ENCODE assay signal across 1 cellular context in the genomic region with DNA sequence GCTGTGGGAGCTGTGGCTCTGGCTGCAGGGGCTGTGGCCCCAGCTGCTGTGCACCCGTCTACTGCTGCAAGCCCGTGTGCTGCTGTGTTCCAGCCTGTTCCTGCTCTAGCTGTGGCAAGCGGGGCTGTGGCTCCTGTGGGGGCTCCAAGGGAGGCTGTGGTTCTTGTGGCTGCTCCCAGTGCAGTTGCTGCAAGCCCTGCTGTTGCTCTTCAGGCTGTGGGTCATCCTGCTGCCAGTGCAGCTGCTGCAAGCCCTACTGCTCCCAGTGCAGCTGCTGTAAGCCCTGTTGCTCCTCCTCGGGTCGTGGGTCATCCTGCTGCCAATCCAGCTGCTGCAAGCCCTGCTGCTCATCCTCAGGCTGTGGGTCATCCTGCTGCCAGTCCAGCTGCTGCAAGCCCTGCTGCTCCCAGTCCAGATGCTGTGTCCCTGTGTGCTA.
TF ChIP-seq lines count a peak whose summit lies in the region.

No MANE protein-coding gene starts in this region.

TF ChIP-seq in HepG2, 621 proteins besides CTCF, POLR2A, EP300 and RAD21:
- no peak for TF ChIP-seq KDM3A (CRISPR knock-in tag; IDR thresholded peaks at IDR 0.05; ENCODE audit: low read depth)
- 0 out of 2 replicates have a peak, but pooled peaks have one; percentile 55 for TF ChIP-seq ZNF607 (CRISPR knock-in tag; IDR thresholded peaks at IDR 0.05; ENCODE audit: borderline replicate concordance)
- TF ChIP-seq SMAD1 (CRISPR knock-in tag; IDR thresholded peaks at IDR 0.05; ENCODE audit: borderline replicate concordance, low read depth) = 0 out of 2 replicates have a peak, but pooled peaks have one; percentile 60
- TF ChIP-seq ZNF768 (CRISPR knock-in tag; IDR thresholded peaks at IDR 0.05) = peak; percentile 37; the same call in 1 of the 2 replicates
- no peak for TF ChIP-seq ZBTB42 (CRISPR knock-in tag; IDR thresholded peaks at IDR 0.05)
- TF ChIP-seq ZBTB44 (CRISPR knock-in tag; IDR thresholded peaks at IDR 0.05) = no peak
- 0 out of 2 replicates have a peak, but pooled peaks have one; percentile 16 for TF ChIP-seq ARID4A (CRISPR knock-in tag; IDR thresholded peaks at IDR 0.05; ENCODE audit: borderline replicate concordance)
- TF ChIP-seq HNRNPL (IDR thresholded peaks at IDR 0.05; ENCODE audit: low read depth, low read length) = no peak
- TF ChIP-seq ZSCAN31 (CRISPR knock-in tag; IDR thresholded peaks at IDR 0.05; ENCODE audit: low read depth) = 0 out of 2 replicates have a peak, but pooled peaks have one; percentile 30
- no peak for TF ChIP-seq MIER2 (CRISPR knock-in tag; IDR thresholded peaks at IDR 0.05)
- TF ChIP-seq TBP (CRISPR knock-in tag; IDR thresholded peaks at IDR 0.05) = no peak
- TF ChIP-seq, protein P1, sequence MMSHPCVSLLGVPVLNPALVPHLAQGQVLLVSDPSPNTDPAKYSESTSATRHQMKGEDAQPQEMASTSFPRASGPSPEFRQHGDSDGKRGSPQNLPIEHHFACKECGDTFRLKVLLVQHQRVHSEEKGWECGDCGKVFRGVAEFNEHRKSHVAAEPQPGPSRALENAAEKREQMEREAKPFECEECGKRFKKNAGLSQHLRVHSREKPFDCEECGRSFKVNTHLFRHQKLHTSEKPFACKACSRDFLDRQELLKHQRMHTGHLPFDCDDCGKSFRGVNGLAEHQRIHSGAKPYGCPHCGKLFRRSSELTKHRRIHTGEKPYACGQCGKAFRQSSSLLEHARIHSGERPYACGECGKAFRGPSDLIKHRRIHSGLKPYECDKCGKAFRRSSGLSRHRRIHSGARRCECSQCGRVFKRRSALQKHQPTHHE (CRISPR knock-in tag; IDR thresholded peaks at IDR 0.05; ENCODE audit: borderline replicate concordance) = no peak
- no peak for TF ChIP-seq SP4 (CRISPR knock-in tag; IDR thresholded peaks at IDR 0.05)
- TF ChIP-seq, protein P2, sequence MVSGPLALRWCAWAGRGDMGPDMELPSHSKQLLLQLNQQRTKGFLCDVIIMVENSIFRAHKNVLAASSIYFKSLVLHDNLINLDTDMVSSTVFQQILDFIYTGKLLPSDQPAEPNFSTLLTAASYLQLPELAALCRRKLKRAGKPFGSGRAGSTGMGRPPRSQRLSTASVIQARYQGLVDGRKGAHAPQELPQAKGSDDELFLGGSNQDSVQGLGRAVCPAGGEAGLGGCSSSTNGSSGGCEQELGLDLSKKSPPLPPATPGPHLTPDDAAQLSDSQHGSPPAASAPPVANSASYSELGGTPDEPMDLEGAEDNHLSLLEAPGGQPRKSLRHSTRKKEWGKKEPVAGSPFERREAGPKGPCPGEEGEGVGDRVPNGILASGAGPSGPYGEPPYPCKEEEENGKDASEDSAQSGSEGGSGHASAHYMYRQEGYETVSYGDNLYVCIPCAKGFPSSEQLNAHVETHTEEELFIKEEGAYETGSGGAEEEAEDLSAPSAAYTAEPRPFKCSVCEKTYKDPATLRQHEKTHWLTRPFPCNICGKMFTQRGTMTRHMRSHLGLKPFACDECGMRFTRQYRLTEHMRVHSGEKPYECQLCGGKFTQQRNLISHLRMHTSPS (CRISPR knock-in tag; IDR thresholded peaks at IDR 0.05; ENCODE audit: low read depth) = peak; percentile 51; the same call in 1 of the 2 replicates
- TF ChIP-seq ZNF577 (CRISPR knock-in tag; IDR thresholded peaks at IDR 0.05; ENCODE audit: borderline replicate concordance, low read depth) = no peak
- TF ChIP-seq TBX2 (CRISPR knock-in tag; IDR thresholded peaks at IDR 0.05; ENCODE audit: borderline replicate concordance) = no peak
- TF ChIP-seq, protein P3, sequence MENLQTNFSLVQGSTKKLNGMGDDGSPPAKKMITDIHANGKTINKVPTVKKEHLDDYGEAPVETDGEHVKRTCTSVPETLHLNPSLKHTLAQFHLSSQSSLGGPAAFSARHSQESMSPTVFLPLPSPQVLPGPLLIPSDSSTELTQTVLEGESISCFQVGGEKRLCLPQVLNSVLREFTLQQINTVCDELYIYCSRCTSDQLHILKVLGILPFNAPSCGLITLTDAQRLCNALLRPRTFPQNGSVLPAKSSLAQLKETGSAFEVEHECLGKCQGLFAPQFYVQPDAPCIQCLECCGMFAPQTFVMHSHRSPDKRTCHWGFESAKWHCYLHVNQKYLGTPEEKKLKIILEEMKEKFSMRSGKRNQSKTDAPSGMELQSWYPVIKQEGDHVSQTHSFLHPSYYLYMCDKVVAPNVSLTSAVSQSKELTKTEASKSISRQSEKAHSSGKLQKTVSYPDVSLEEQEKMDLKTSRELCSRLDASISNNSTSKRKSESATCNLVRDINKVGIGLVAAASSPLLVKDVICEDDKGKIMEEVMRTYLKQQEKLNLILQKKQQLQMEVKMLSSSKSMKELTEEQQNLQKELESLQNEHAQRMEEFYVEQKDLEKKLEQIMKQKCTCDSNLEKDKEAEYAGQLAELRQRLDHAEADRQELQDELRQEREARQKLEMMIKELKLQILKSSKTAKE (CRISPR knock-in tag; IDR thresholded peaks at IDR 0.05; ENCODE audit: borderline replicate concordance) = no peak
- TF ChIP-seq, protein P4, sequence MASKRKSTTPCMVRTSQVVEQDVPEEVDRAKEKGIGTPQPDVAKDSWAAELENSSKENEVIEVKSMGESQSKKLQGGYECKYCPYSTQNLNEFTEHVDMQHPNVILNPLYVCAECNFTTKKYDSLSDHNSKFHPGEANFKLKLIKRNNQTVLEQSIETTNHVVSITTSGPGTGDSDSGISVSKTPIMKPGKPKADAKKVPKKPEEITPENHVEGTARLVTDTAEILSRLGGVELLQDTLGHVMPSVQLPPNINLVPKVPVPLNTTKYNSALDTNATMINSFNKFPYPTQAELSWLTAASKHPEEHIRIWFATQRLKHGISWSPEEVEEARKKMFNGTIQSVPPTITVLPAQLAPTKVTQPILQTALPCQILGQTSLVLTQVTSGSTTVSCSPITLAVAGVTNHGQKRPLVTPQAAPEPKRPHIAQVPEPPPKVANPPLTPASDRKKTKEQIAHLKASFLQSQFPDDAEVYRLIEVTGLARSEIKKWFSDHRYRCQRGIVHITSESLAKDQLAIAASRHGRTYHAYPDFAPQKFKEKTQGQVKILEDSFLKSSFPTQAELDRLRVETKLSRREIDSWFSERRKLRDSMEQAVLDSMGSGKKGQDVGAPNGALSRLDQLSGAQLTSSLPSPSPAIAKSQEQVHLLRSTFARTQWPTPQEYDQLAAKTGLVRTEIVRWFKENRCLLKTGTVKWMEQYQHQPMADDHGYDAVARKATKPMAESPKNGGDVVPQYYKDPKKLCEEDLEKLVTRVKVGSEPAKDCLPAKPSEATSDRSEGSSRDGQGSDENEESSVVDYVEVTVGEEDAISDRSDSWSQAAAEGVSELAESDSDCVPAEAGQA (IDR thresholded peaks at IDR 0.05; ENCODE audit: low read depth) = no peak
- TF ChIP-seq, protein P4 (CRISPR knock-in tag; IDR thresholded peaks at IDR 0.05; ENCODE audit: borderline replicate concordance) = no peak
- TF ChIP-seq TFAP4 (IDR thresholded peaks at IDR 0.05; ENCODE audit: borderline replicate concordance, low read depth) = peak; percentile 22; the same call in 1 of the 2 replicates
- TF ChIP-seq ZNF687 (CRISPR knock-in tag; IDR thresholded peaks at IDR 0.05) = peak; percentile 83
- TF ChIP-seq DNMT1 (CRISPR knock-in tag; IDR thresholded peaks at IDR 0.05) = 0 out of 2 replicates have a peak, but pooled peaks have one; percentile 43
- no peak for TF ChIP-seq ZFP1 (CRISPR knock-in tag; IDR thresholded peaks at IDR 0.05)
- no peak for TF ChIP-seq KLF6 (CRISPR knock-in tag; IDR thresholded peaks at IDR 0.05)
- peak; percentile 96 for TF ChIP-seq ZNF292 (CRISPR knock-in tag; IDR thresholded peaks at IDR 0.05; ENCODE audit: borderline replicate concordance, low read depth)
- 0 out of 2 replicates have a peak, but pooled peaks have one; percentile 5 for TF ChIP-seq MAX (IDR thresholded peaks at IDR 0.05)
- TF ChIP-seq ASH2L (IDR thresholded peaks at IDR 0.05; ENCODE audit: insufficient read length, low read depth, low read length) = no peak
- TF ChIP-seq NFKBIZ (CRISPR knock-in tag; IDR thresholded peaks at IDR 0.05) = no peak
